8 cellular contexts compared by ENCODE assay signal in genomic region chr12:67647547-67648305, GRCh38. TPM values are rescaled to one million over a fixed set of nuclear protein-coding genes. Genes with fewer than 3 reads are reported as not detected.
DNase-seq lines count a peak whose midpoint lies in the region; TF ChIP-seq lines count a peak whose summit lies in the region.

No MANE protein-coding gene starts in this region.

- H3K9me3 Mint-ChIP-seq in H9 (no peaks in the 10 kb centered on the region; a peak in 2 of 5 replicates), brain (peaks cover 0 to 4% (median 0%) of the 10 kb centered on the region in 5 experiments)

- no peak overlapping the region for H3K23ac ChIP-seq in H9 (ENCODE audit: insufficient read length, low read depth, low read length)

- no peak overlapping the region for H3T11ph ChIP-seq in H9 (ENCODE audit: low read length)

- peak overlapping the region; percentile 89 for H3K18ac ChIP-seq in H9 (ENCODE audit: insufficient read length, low read depth, low read length)

- H4K20me1 ChIP-seq in H9 (ENCODE audit: control insufficient read depth, insufficient read depth, insufficient read length) = no peaks in the 10 kb centered on the region

- H3K27ac ChIP-seq in H9 (ENCODE audit: insufficient read length, low read depth, low read length) (no peak overlapping the region), prostate gland (peak overlapping the region; percentile 60 to 74)

- H2AFZ ChIP-seq in H9 (ENCODE audit: low read length) = no peak overlapping the region

- H3K23me2 ChIP-seq in H9 (ENCODE audit: insufficient read length, low read depth, low read length, poor library complexity, severe bottlenecking) = peaks cover 22% of the 10 kb centered on the region

- intact Hi-C loops in prostate gland (cut with DNase I) = loop anchor here (2.0 to 10.0 kb wide), 5 partner anchors 205 to 390 kb away; no protein-coding TSS in a partner anchor

- H2BK5ac ChIP-seq in H9 (ENCODE audit: insufficient read length, low read length) = no peak overlapping the region

- H2BK20ac ChIP-seq in H9 (ENCODE audit: low read depth, low read length, poor library complexity, severe bottlenecking) = no peak overlapping the region

- peak overlapping the region; percentile 42 for H3K9ac ChIP-seq in H9 (ENCODE audit: extremely low read depth, insufficient read length, low read length)

- H3K9me3 ChIP-seq in H9 (ENCODE audit: control insufficient read depth, low read depth, low read length) (no peaks in the 10 kb centered on the region), prostate gland (no peaks in the 10 kb centered on the region)

- peak overlapping the region; percentile 78 for H3K4me2 ChIP-seq in H9 (ENCODE audit: insufficient read depth, insufficient read length, low read length)

- no peak overlapping the region for H4K91ac ChIP-seq in H9 (ENCODE audit: insufficient read length, low read depth, low read length)

- H3K36me3 ChIP-seq in prostate gland = no peaks in the 10 kb centered on the region

- H3K4me1 Mint-ChIP-seq in H9 (peaks cover 24 to 31% of the 10 kb centered on the region in 2 experiments), brain (peaks cover 38% of the 10 kb centered on the region)

- H2AK5ac ChIP-seq in H9 (ENCODE audit: insufficient read length, low read length) = no peak overlapping the region

- H3K27me3 Mint-ChIP-seq in H9 (ENCODE audit: low read depth) (peaks cover 11% of the 10 kb centered on the region), brain (peaks cover 15% of the 10 kb centered on the region)

- H3K79me1 ChIP-seq in H9 (ENCODE audit: insufficient read depth, low read depth, low read length, poor library complexity, severe bottlenecking) = no peaks in the 10 kb centered on the region

- H3K14ac ChIP-seq in H9 (ENCODE audit: insufficient read depth, low read length) = peak overlapping the region; percentile 84

- H4K5ac ChIP-seq in H9 (ENCODE audit: insufficient read length, low read depth, low read length) = peak overlapping the region; percentile 34

- H3K27me3 ChIP-seq in H9 (ENCODE audit: insufficient read depth, low read length) (no peaks in the 10 kb centered on the region), prostate gland (replicated peaks; ENCODE audit: insufficient read depth) (no peaks in the 10 kb centered on the region)

- peak overlapping the region; percentile 92 to 97 for H3K4me3 Mint-ChIP-seq in H9
- H3K4me3 Mint-ChIP-seq in brain = peak overlapping the region; percentile 90 to 97 (median 92)

- H3K79me2 ChIP-seq in H9 (ENCODE audit: insufficient read depth, low read length) = peaks cover 23% of the 10 kb centered on the region; the same call in 1 of the 2 replicates

- H3K36me3 Mint-ChIP-seq in H9 (ENCODE audit: insufficient read depth in 1 of 3, low read depth in 3 of 3) (peaks cover 8 to 16% (median 15%) of the 10 kb centered on the region in 3 experiments), brain (peaks cover 13% of the 10 kb centered on the region)

- DNase-seq in DMS153 (lab: John Stamatoyannopoulos, UW) (peak; percentile 89), H9 (peak; percentile 92), NCI-H1436 treated with DMSO at 0.1 percent for 48 hours (lab: John Stamatoyannopoulos, UW) (peak; percentile 32), SW480 (ENCODE audit: low spot score) (peak; percentile 96), hippocampal formation (lab: John Stamatoyannopoulos, UW) (peak; percentile 58 to 62), prostate gland (ENCODE audit: low spot score) (peak; percentile 73), DMS79 (lab: John Stamatoyannopoulos, UW) (no peak)

- no CpG with 5 or more reads among the region's 36 CpGs for WGBS in H9 (ENCODE audit: extremely low coverage, insufficient read length, low lambda C conversion rate)
- 11% methylated on average over 36 of the region's 36 CpGs for WGBS in prostate gland

- TF ChIP-seq CTCF in H9 (conservative IDR thresholded peaks at IDR 0.05) (peak; percentile 40), brain (conservative IDR thresholded peaks at IDR 0.05) (no peak), prostate gland (IDR thresholded peaks at IDR 0.05) (peak in 2 of 4 experiments; percentile 41 to 49)

- no peak overlapping the region for H4K8ac ChIP-seq in H9 (replicated peaks; ENCODE audit: insufficient read length, low read depth, low read length)

- H3K4me1 ChIP-seq in H9 (ENCODE audit: insufficient read depth, low read length) = peaks cover 4% of the 10 kb centered on the region; the same call in 1 of the 2 replicates
- H3K4me1 ChIP-seq in prostate gland (replicated peaks) = peaks cover 3% of the 10 kb centered on the region

- H2BK15ac ChIP-seq in H9 (ENCODE audit: low read depth, low read length) = no peak overlapping the region

- H3K4ac ChIP-seq in H9 (ENCODE audit: low read depth, low read length) = no peak overlapping the region

- H3K27ac Mint-ChIP-seq in H9 = peak overlapping the region; percentile 55 to 94 (median 87); a peak in 6 of 7 replicates
- H3K27ac Mint-ChIP-seq in brain = peak overlapping the region; percentile 74 to 98 (median 92)

- peak; percentile 10 for TF ChIP-seq POLR2A in prostate gland (IDR thresholded peaks at IDR 0.05)

- no peak overlapping the region for H3K56ac ChIP-seq in H9 (ENCODE audit: insufficient read length, low read depth, low read length)

- no peak overlapping the region for H2BK120ac ChIP-seq in H9 (ENCODE audit: low read depth, low read length, poor library complexity, severe bottlenecking)

- no peak overlapping the region for H2BK12ac ChIP-seq in H9 (ENCODE audit: insufficient read length, low read depth, low read length)

- peak overlapping the region; percentile 86 to 98 for H3K4me3 ChIP-seq in prostate gland

RNA-seq across cellular contexts. Expression of gene DYRK2, which starts 0.8 kb away (rescaled TPM):
- 40.6 and 42.8 TPM in 2 replicates for total RNA-seq in H9 (2021)
- 12.1 TPM for polyA plus RNA-seq in brain (ENCODE audit: insufficient read depth, low read depth, low replicate concordance)
- total RNA-seq in prostate gland = 10 to 100 TPM; 16.7 to 31.9 TPM
